ENCODE assay signal across 8 cellular contexts in the genomic region with DNA sequence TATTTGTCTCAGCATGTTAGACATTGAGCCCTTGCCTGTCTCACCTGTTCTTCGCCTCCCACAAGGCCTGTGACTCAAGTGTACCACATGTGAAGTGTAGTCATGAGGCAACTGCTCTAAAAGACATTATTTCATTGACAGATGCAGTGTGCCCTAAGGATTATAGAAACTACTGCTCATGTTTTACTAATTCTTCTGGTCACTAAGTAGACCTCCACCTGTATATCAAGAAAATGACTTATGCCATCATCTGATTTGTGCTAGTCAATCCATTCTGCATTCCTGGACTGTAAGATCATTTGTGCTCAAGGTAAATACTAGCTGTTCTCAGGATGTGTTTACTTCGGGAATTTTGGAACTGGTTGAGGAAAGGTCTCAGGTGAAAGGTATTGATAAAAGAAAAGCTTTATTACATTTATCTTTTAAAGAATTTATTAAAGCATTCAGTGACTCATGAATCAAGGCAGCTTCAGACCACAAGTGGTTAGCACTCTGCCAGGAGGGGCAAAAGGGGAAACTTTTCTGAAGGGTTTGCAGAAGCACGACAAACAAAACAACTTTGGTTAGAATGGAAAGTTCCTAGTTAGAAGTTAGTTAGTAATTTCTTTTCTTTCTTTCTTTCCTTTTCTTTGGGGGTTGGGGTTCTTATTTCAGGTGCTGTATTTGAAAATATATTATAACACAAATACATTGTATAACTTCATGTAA.
A peak's percentile ranks its signal among the peaks of the same experiment; 100 is the strongest.
DNase-seq lines count a peak whose midpoint lies in the region; ATAC-seq and TF ChIP-seq lines count a peak whose summit lies in the region.

No MANE protein-coding gene starts in this region.

- H3K9me3 Mint-ChIP-seq in activated naive CD8-positive, alpha-beta T cell (ENCODE audit: low read depth) = peaks cover 3% of the 10 kb centered on the region

- in situ Hi-C loops in GM13977 (cut with MboI; ENCODE audit: low pct_unique_long_range_greater_than_20kb, low sequenced_read_pairs, unreplicated experiment) = no loop called here

- peaks cover 80% of the 10 kb centered on the region for H3K4me1 Mint-ChIP-seq in activated naive CD8-positive, alpha-beta T cell (ENCODE audit: low read depth)

- no peaks in the 10 kb centered on the region for H3K27me3 ChIP-seq in MM.1S (replicated peaks; ENCODE audit: insufficient read depth, low read length)

- no peak overlapping the region for H2AFZ ChIP-seq in MM.1S (ENCODE audit: low read length)

- no peaks in the 10 kb centered on the region for H3K9me2 ChIP-seq in MM.1S (replicated peaks; ENCODE audit: insufficient read depth, low read length)

- no peak overlapping the region for H3K4me2 ChIP-seq in MM.1S (ENCODE audit: low read depth, low read length)

- no peaks in the 10 kb centered on the region for H3F3A ChIP-seq in MM.1S (ENCODE audit: insufficient read depth, low read length)

- H3K9me3 ChIP-seq in MM.1S (replicated peaks; ENCODE audit: insufficient read depth, low read length) = no peaks in the 10 kb centered on the region

- no peaks in the 10 kb centered on the region for H4K20me1 ChIP-seq in MM.1S (ENCODE audit: insufficient read depth, low read length)

- H3K4me3 Mint-ChIP-seq in activated naive CD8-positive, alpha-beta T cell = peak overlapping the region; percentile 77

- ATAC-seq in GM19463 (IDR thresholded peaks at IDR 0.05; ENCODE audit: unreplicated experiment) (peak; percentile 45), HG03439 (IDR thresholded peaks at IDR 0.05; ENCODE audit: unreplicated experiment) (peak; percentile 48)

- H3K27me3 Mint-ChIP-seq in activated naive CD8-positive, alpha-beta T cell = no peaks in the 10 kb centered on the region

- H3K9ac ChIP-seq in MM.1S (ENCODE audit: low read length) = no peak overlapping the region

- TF ChIP-seq CTCF in GM13977 (IDR thresholded peaks at IDR 0.05; ENCODE audit: extremely low read depth, insufficient read depth, missing control alignments) = no peak
- no peak for TF ChIP-seq CTCF in MM.1S (IDR thresholded peaks at IDR 0.05; ENCODE audit: low read length)

- peak; percentile 54 to 70 for DNase-seq in stimulated activated CD4-positive, alpha-beta T cell treated with anti-CD3 and anti-CD28 coated beads, Interleukin-15, amount 100 ng/mL, for 48 hours (ENCODE audit: low read depth in 2 of 2)
- DNase-seq in AML-193 (lab: John Stamatoyannopoulos, UW) (no peak), GM13977 (ENCODE audit: low spot score) (no peak), DMS 273 (lab: John Stamatoyannopoulos, UW; ENCODE audit: unreplicated experiment) (no peak), MM.1S (no peak)

- no peaks in the 10 kb centered on the region for H3K79me2 ChIP-seq in MM.1S (ENCODE audit: low read length)

- peak overlapping the region; percentile 98 for H3K27ac Mint-ChIP-seq in activated naive CD8-positive, alpha-beta T cell

- no peaks in the 10 kb centered on the region for H3K4me1 ChIP-seq in MM.1S (ENCODE audit: low read length)

- H3K36me3 ChIP-seq in MM.1S (replicated peaks; ENCODE audit: insufficient read depth, low read length) = no peaks in the 10 kb centered on the region

- H3K36me3 Mint-ChIP-seq in activated naive CD8-positive, alpha-beta T cell = no peaks in the 10 kb centered on the region

- H3K27ac ChIP-seq in MM.1S (ENCODE audit: low read length) = no peak overlapping the region

- H3K4me3 ChIP-seq in MM.1S (ENCODE audit: low read length) = no peak overlapping the region

Comparison
In these comparisons a context has a peak if more than half of its experiments do, and no peak if none do; other contexts are left out.
1. DNase-seq: peak in stimulated activated CD4-positive, alpha-beta T cell treated with anti-CD3 and anti-CD28 coated beads, Interleukin-15, amount 100 ng/mL, for 48 hours (2 of 2); none in AML-193 (0 of 2), GM13977 (single experiment), DMS 273 (single experiment) and MM.1S (single experiment).